In genomic region chr15:60442763-60443162, GRCh38 we compare ENCODE assay signal across 21 cellular contexts. TPM values are rescaled to one million over a fixed set of nuclear protein-coding genes. Genes with fewer than 3 reads are reported as not detected.
DNase-seq lines count a peak whose midpoint lies in the region; ATAC-seq, FAIRE-seq and TF ChIP-seq lines count a peak whose summit lies in the region.
"Had no signal": no experiment of that assay in that cellular context is flagged by ENCODE, and none has a peak within 500 bp of the region (broad histone marks: within the 10 kb centered on the region; RNA-seq: fewer than 3 reads in every experiment).

No MANE protein-coding gene starts in this region.

- H3K27me3 ChIP-seq in GM23338 (ENCODE audit: insufficient read depth): no peaks in the 10 kb centered on the region
- H3K27me3 ChIP-seq in right lobe of liver: no peaks in the 10 kb centered on the region
- H3K27me3 ChIP-seq: BLaER1 treated with 17β-estradiol and CSF1 and Interleukin-3, amounts not matched to agents 10 nM and 100 nM; body of pancreas; esophagus squamous epithelium; hepatocyte; right atrium auricular region; SJSA1 had no signal

- FAIRE-seq in islet of Langerhans (lab: Jason Lieb, UNC): peak; percentile 93
- FAIRE-seq: GM19239 had no signal

- no peaks in the 10 kb centered on the region for H3K4me1 Mint-ChIP-seq in GM23338
- H3K4me1 Mint-ChIP-seq in activated CD4-positive, alpha-beta T cell treated with anti-CD3 and anti-CD28 coated beads, Interleukin-2, amount 10 ng/mL, durations not matched to agents 24 days and 14 days: peaks cover 6% of the 10 kb centered on the region

- no peaks in the 10 kb centered on the region for H3K9me2 ChIP-seq in GM23338 (ENCODE audit: insufficient read depth)

- 90% methylated on average over 3 of the region's 3 CpGs for WGBS in right lobe of liver (ENCODE audit: insufficient coverage, low coverage, low lambda C conversion rate, missing lambda C conversion rate)

- ATAC-seq in GM23338 (no peak), SK-N-SH treated with all-trans-retinoic acid at 6 μM for 48 hours (peak; percentile 84), GM18907 (IDR thresholded peaks at IDR 0.05; ENCODE audit: unreplicated experiment) (no peak), right lobe of liver (no peak)
- ATAC-seq: body of pancreas had no signal

- H3K4me1 ChIP-seq in GM23338 (ENCODE audit: insufficient read depth) (no peaks in the 10 kb centered on the region; the same call in 1 of the 2 replicates), right lobe of liver (no peaks in the 10 kb centered on the region)
- H3K4me1 ChIP-seq: body of pancreas, esophagus squamous epithelium, right atrium auricular region had no signal

- no peaks in the 10 kb centered on the region for H3F3A ChIP-seq in GM23338 (replicated peaks; ENCODE audit: low read depth)

- H3K27ac ChIP-seq in GM23338 (ENCODE audit: low read depth) (peak overlapping the region; percentile 26; the same call in 1 of the 2 replicates), right lobe of liver (no peak overlapping the region)
- H3K27ac ChIP-seq: BLaER1 treated with 17β-estradiol and CSF1 and Interleukin-3, amounts not matched to agents 10 nM and 100 nM; body of pancreas; esophagus squamous epithelium; hepatocyte; right atrium auricular region; SJSA1 had no signal

- H3K36me3 ChIP-seq in GM23338 (ENCODE audit: insufficient read depth) (peaks cover 4% of the 10 kb centered on the region; the same call in 1 of the 2 replicates), right lobe of liver (peaks cover 0 to 2% (median 0%) of the 10 kb centered on the region in 4 donors)

- no peak overlapping the region for H3K27ac Mint-ChIP-seq in GM23338
- H3K27ac Mint-ChIP-seq in activated CD4-positive, alpha-beta T cell treated with anti-CD3 and anti-CD28 coated beads, Interleukin-2, amount 10 ng/mL, durations not matched to agents 24 days and 14 days: no peak overlapping the region

- DNase-seq in AG08396 (ENCODE audit: low spot score) (peak; percentile 3), GM23338 (ENCODE audit: low spot score) (no peak), right lobe of liver (no peak)
- no peak for DNase-seq in activated CD4-positive, alpha-beta T cell treated with anti-CD3 and anti-CD28 coated beads, Interleukin-2, amount 10 ng/mL, durations not matched to agents 24 days and 14 days
- DNase-seq in activated CD4-positive, alpha-beta T cell treated with anti-CD3 and anti-CD28 coated beads, Interleukin-2, amount 50 U/mL, for 4 hours: no peak
- DNase-seq: activated naive CD4-positive, alpha-beta T cell; body of pancreas; dermis blood vessel endothelial cell; DMS153; esophagus squamous epithelium; NCI-H1092; NCI-H446; T1000 had no signal

- no peak overlapping the region for H3K4me3 ChIP-seq in GM23338
- H3K4me3 ChIP-seq in right lobe of liver: no peak overlapping the region
- H3K4me3 ChIP-seq: BLaER1 treated with 17β-estradiol and CSF1 and Interleukin-3, amounts not matched to agents 10 nM and 100 nM; body of pancreas; esophagus squamous epithelium; hepatocyte; right atrium auricular region; SJSA1 had no signal

- H3K27me3 Mint-ChIP-seq in GM23338 (ENCODE audit: insufficient read depth, low read depth, poor library complexity): no peaks in the 10 kb centered on the region
- no peaks in the 10 kb centered on the region for H3K27me3 Mint-ChIP-seq in activated CD4-positive, alpha-beta T cell treated with anti-CD3 and anti-CD28 coated beads, Interleukin-2, amount 10 ng/mL, durations not matched to agents 24 days and 14 days

- H3K4me2 ChIP-seq in GM23338: no peak overlapping the region
- H3K4me2 ChIP-seq: BLaER1 treated with 17β-estradiol and CSF1 and Interleukin-3, amounts not matched to agents 10 nM and 100 nM; hepatocyte had no signal

- no peak overlapping the region for H3K4me3 Mint-ChIP-seq in GM23338
- no peak overlapping the region for H3K4me3 Mint-ChIP-seq in activated CD4-positive, alpha-beta T cell treated with anti-CD3 and anti-CD28 coated beads, Interleukin-2, amount 10 ng/mL, durations not matched to agents 24 days and 14 days

- H2AFZ ChIP-seq in GM23338: no peak overlapping the region
- H2AFZ ChIP-seq: hepatocyte had no signal

- H3K36me3 Mint-ChIP-seq in GM23338 (ENCODE audit: low read depth): peaks cover 21% of the 10 kb centered on the region; the same call in 2 of the 3 replicates
- peaks cover 29% of the 10 kb centered on the region for H3K36me3 Mint-ChIP-seq in activated CD4-positive, alpha-beta T cell treated with anti-CD3 and anti-CD28 coated beads, Interleukin-2, amount 10 ng/mL, durations not matched to agents 24 days and 14 days (ENCODE audit: low read depth)

- intact Hi-C loops in activated CD4-positive, alpha-beta T cell treated with anti-CD3 and anti-CD28 coated beads, Interleukin-2, amount 10 ng/mL, durations not matched to agents 24 days and 14 days (cut with micrococcal nuclease): loop anchor here (5.0 kb wide), 1 partner anchor 45 kb away; the partner anchor contains the start of gene ANXA2
- intact Hi-C loops in right lobe of liver (cut with DNase I): no loop called here

- no peaks in the 10 kb centered on the region for H3K79me2 ChIP-seq in GM23338 (replicated peaks; ENCODE audit: insufficient read depth)
- H3K79me2 ChIP-seq: hepatocyte had no signal

- TF ChIP-seq CTCF in GM23338 (conservative IDR thresholded peaks at IDR 0.05; ENCODE audit: low read depth in 2 of 2) (no peak), right lobe of liver (IDR thresholded peaks at IDR 0.05) (no peak)

- no peaks in the 10 kb centered on the region for H4K20me1 ChIP-seq in GM23338 (replicated peaks; ENCODE audit: insufficient read depth)

- no peaks in the 10 kb centered on the region for H3K9me3 ChIP-seq in right lobe of liver
- H3K9me3 ChIP-seq: BLaER1 treated with 17β-estradiol and CSF1 and Interleukin-3, amounts not matched to agents 10 nM and 100 nM; body of pancreas; esophagus squamous epithelium; right atrium auricular region; SJSA1 had no signal

- no peak for TF ChIP-seq POLR2A in right lobe of liver (IDR thresholded peaks at IDR 0.05)

- no peaks in the 10 kb centered on the region for H3K9me3 Mint-ChIP-seq in GM23338
- H3K9me3 Mint-ChIP-seq in activated CD4-positive, alpha-beta T cell treated with anti-CD3 and anti-CD28 coated beads, Interleukin-2, amount 10 ng/mL, durations not matched to agents 24 days and 14 days: no peaks in the 10 kb centered on the region

TF ChIP-seq in GM23338, 12 proteins besides CTCF, POLR2A, EP300 and RAD21 (continues in another document):
- TF ChIP-seq ZNF114 (CRISPR knock-in tag; IDR thresholded peaks at IDR 0.05) (no peak), ETS1 (IDR thresholded peaks at IDR 0.05) (no peak), STAT1 (IDR thresholded peaks at IDR 0.05; ENCODE audit: unreplicated experiment) (no peak), POLR2AphosphoS5 (IDR thresholded peaks at IDR 0.05; ENCODE audit: low read depth) (no peak)

TF ChIP-seq in SK-N-SH treated with all-trans-retinoic acid at 6 μM for 48 hours, 23 proteins besides CTCF, POLR2A, EP300 and RAD21 (continues in another document):
- TF ChIP-seq ZFP3 (CRISPR knock-in tag; IDR thresholded peaks at IDR 0.05) (no peak), TSHZ2 (CRISPR knock-in tag; IDR thresholded peaks at IDR 0.05) (no peak), POU6F1 (CRISPR knock-in tag; IDR thresholded peaks at IDR 0.05; ENCODE audit: borderline replicate concordance, low read depth) (no peak)

RNA-seq across cellular contexts. Expression of gene ICE2, which starts 36.2 kb away (rescaled TPM):
- total RNA-seq in GM23338 (2014; rRNA removed; shearing (Covaris generic)): 47.8 and 64.3 TPM in 2 replicates
- 51.3 and 64.2 TPM in 2 replicates for polyA plus RNA-seq in GM23338 (2016; fragmentation: Nextera tagmentation; extraction: Ambion mirVana)
- total RNA-seq in activated CD4-positive, alpha-beta T cell treated with anti-CD3 and anti-CD28 coated beads, Interleukin-2, amount 10 ng/mL, durations not matched to agents 24 days and 14 days: 55.4 and 62.6 TPM in 2 replicates
- total RNA-seq in right lobe of liver: 10 to 100 TPM; 13.1 to 31.7 (median 17.6) TPM

RNA-seq across cellular contexts. Expression of gene ANXA2, which starts 45.0 kb away (rescaled TPM):
- total RNA-seq in GM23338 (2014; rRNA removed; shearing (Covaris generic)): 202 and 203 TPM in 2 replicates
- polyA plus RNA-seq in GM23338 (2016; fragmentation: Nextera tagmentation; extraction: Ambion mirVana): 207 and 225 TPM in 2 replicates
- total RNA-seq in activated CD4-positive, alpha-beta T cell treated with anti-CD3 and anti-CD28 coated beads, Interleukin-2, amount 10 ng/mL, durations not matched to agents 24 days and 14 days: 214 and 225 TPM in 2 replicates
- total RNA-seq in right lobe of liver: 100 to 1,000 TPM in 3 of 6 experiments, 10 to 100 TPM in 3; 62.2 to 419 (median 178) TPM
